In the genomic region with DNA sequence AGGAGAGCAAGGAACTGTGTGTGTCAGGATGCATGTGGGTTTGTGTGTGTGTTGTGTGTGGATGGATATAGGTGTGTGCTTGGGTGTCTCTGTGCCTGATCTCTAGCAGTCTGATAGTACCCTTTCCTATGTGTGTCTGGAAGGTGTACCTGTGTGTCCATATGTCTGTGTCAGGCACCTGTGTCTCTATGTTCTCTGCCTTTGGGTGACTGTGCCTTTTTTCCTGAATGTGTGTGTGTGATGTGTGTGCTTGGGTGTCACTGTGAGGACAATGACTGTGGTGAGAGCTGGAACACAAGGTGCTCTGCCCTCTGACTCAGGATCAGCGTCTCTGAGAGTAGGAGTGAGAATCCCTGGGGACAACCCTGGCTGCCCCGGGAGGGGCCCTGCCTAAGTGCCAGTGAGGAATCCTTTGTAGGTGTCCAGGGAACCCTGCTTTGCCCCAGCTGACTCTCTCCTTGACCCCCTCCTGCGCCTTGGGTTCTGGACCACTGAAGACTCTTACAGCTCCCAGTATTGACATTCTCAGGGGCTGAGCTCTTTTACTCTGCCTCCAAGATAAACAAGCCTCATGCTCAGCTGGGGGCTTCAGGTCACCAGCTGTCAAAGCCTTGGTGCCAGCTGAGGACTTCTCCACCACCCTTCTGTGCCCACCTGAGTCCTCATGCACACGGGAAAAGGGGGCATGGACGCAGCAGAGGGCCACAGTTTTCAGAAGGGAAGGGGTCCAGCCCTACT, we compare ENCODE assay signal across 10 cellular contexts. TPM values are rescaled to one million over a fixed set of nuclear protein-coding genes. Genes with fewer than 3 reads are reported as not detected.
DNase-seq lines count a peak whose midpoint lies in the region; ATAC-seq and TF ChIP-seq lines count a peak whose summit lies in the region.
"Had no signal": no experiment of that assay in that cellular context is flagged by ENCODE, and none has a peak within 500 bp of the region (broad histone marks: within the 10 kb centered on the region; RNA-seq: fewer than 3 reads in every experiment).

No MANE protein-coding gene starts in this region.

- no peaks in the 10 kb centered on the region for H3K9me3 Mint-ChIP-seq in T-helper 2 cell treated with Interferon-gamma antibody and Interleukin-4, amounts not matched to agents 5 μg/mL and 100 μg/mL, for 36 hours
- no peaks in the 10 kb centered on the region for H3K9me3 Mint-ChIP-seq in stimulated activated effector memory CD8-positive, alpha-beta T cell treated with anti-CD3 and anti-CD28 coated beads, Interleukin-12 subunit alpha, Interleukin-12 subunit beta, amount 100 ng/mL, for 72 hours
- H3K9me3 Mint-ChIP-seq: activated CD4-positive, alpha-beta T cell treated with anti-CD3 and anti-CD28 coated beads, Interleukin-2, amount 10 ng/mL, durations not matched to agents 24 days and 14 days had no signal

- BruUV-seq in PC-9 (replicated peaks; lab: Mats Ljungman, UMichigan) = no TSS peak

- H3K27me3 ChIP-seq in PC-9 (ENCODE audit: insufficient read depth, low read depth) = peaks cover 35% of the 10 kb centered on the region

- intact Hi-C loops in PC-9 (cut with micrococcal nuclease; ENCODE audit: unreplicated experiment) = no loop called here

- CTCF ChIA-PET in PC-9 (lab: Charles Lee) = interaction anchor here (0.6 kb wide), 1 partner anchor 167 kb away, joined by 3 read pairs; no protein-coding TSS in a partner anchor

- H3K4me3 Mint-ChIP-seq in T-helper 2 cell treated with Interferon-gamma antibody and Interleukin-4, amounts not matched to agents 5 μg/mL and 100 μg/mL, for 36 hours = peak overlapping the region; percentile 18
- H3K4me3 Mint-ChIP-seq in stimulated activated effector memory CD8-positive, alpha-beta T cell treated with anti-CD3 and anti-CD28 coated beads, Interleukin-12 subunit alpha, Interleukin-12 subunit beta, amount 100 ng/mL, for 72 hours = peak overlapping the region; percentile 77

- no peak overlapping the region for H3K27ac Mint-ChIP-seq in T-helper 2 cell treated with Interferon-gamma antibody and Interleukin-4, amounts not matched to agents 5 μg/mL and 100 μg/mL, for 36 hours
- H3K27ac Mint-ChIP-seq in stimulated activated effector memory CD8-positive, alpha-beta T cell treated with anti-CD3 and anti-CD28 coated beads, Interleukin-12 subunit alpha, Interleukin-12 subunit beta, amount 100 ng/mL, for 72 hours = no peak overlapping the region
- H3K27ac Mint-ChIP-seq: activated CD4-positive, alpha-beta T cell treated with anti-CD3 and anti-CD28 coated beads, Interleukin-2, amount 10 ng/mL, durations not matched to agents 24 days and 14 days had no signal

- H3K9me2 ChIP-seq in PC-9 (ENCODE audit: insufficient read depth) = no peaks in the 10 kb centered on the region

- H2AFZ ChIP-seq in PC-9 = no peak overlapping the region; the same call in 1 of the 2 replicates

- DNase-seq in T-helper 2 cell treated with Interferon-gamma antibody and Interleukin-4, amounts not matched to agents 5 μg/mL and 100 μg/mL, for 36 hours (ENCODE audit: low spot score) = no peak
- no peak for DNase-seq in T-helper 2 cell
- DNase-seq in PC-9 = peak in 1 of 2 experiments; percentile 38
- DNase-seq in stimulated activated effector memory CD8-positive, alpha-beta T cell treated with anti-CD3 and anti-CD28 coated beads, Interleukin-12 subunit alpha, Interleukin-12 subunit beta, amount 100 ng/mL, for 72 hours (ENCODE audit: low spot score in 2 of 2) = no peak
- no peak for DNase-seq in SIG-M5 treated with dmso at 0.1 percent for 504 hours (lab: John Stamatoyannopoulos, UW; ENCODE audit: unreplicated experiment)
- no peak for DNase-seq in DMS79 treated with DMSO at 0.1 percent for 48 hours (lab: John Stamatoyannopoulos, UW)
- no peak for DNase-seq in NCI-H748 (lab: John Stamatoyannopoulos, UW; ENCODE audit: unreplicated experiment)
- DNase-seq: NCI-H524 treated with DMSO at 0.1 percent for 48 hours had no signal

- ATAC-seq in stimulated activated effector memory CD8-positive, alpha-beta T cell treated with anti-CD3 and anti-CD28 coated beads, Interleukin-12 subunit alpha, Interleukin-12 subunit beta, amount 100 ng/mL, for 72 hours = no peak

- no peaks in the 10 kb centered on the region for H3K36me3 ChIP-seq in PC-9 (ENCODE audit: low read depth)

- peaks cover 46% of the 10 kb centered on the region for H3K4me1 ChIP-seq in PC-9 (replicated peaks; ENCODE audit: insufficient read depth)

- H3K27me3 Mint-ChIP-seq in T-helper 2 cell treated with Interferon-gamma antibody and Interleukin-4, amounts not matched to agents 5 μg/mL and 100 μg/mL, for 36 hours (ENCODE audit: low read depth) = peaks cover 35% of the 10 kb centered on the region

- POLR2A ChIA-PET in PC-9 (lab: Charles Lee; ENCODE audit: unreplicated experiment) = no interaction called here

- peaks cover 42% of the 10 kb centered on the region for H3K4me1 Mint-ChIP-seq in T-helper 2 cell treated with Interferon-gamma antibody and Interleukin-4, amounts not matched to agents 5 μg/mL and 100 μg/mL, for 36 hours (ENCODE audit: low read depth)
- H3K4me1 Mint-ChIP-seq in stimulated activated effector memory CD8-positive, alpha-beta T cell treated with anti-CD3 and anti-CD28 coated beads, Interleukin-12 subunit alpha, Interleukin-12 subunit beta, amount 100 ng/mL, for 72 hours = peaks cover 35% of the 10 kb centered on the region

- peak overlapping the region; percentile 88 for H3K4me2 ChIP-seq in PC-9

- TF ChIP-seq CTCF in PC-9 (conservative IDR thresholded peaks at IDR 0.05) = no peak

- no peak overlapping the region for H3K27ac ChIP-seq in PC-9

- peaks cover 30% of the 10 kb centered on the region; the same call in 1 of the 2 replicates for H3F3A ChIP-seq in PC-9 (ENCODE audit: insufficient read depth, low read depth)

- peak overlapping the region; percentile 63; the same call in 1 of the 2 replicates for H3K4me3 ChIP-seq in PC-9
- H3K4me3 ChIP-seq in iPS-11a (ENCODE audit: low read depth, low read length) = peak overlapping the region; percentile 21

- no peaks in the 10 kb centered on the region for H3K79me2 ChIP-seq in PC-9 (ENCODE audit: low read depth)

- H3K9me3 ChIP-seq in PC-9 (ENCODE audit: insufficient read depth, low read depth) = no peaks in the 10 kb centered on the region

- H3K36me3 Mint-ChIP-seq in T-helper 2 cell treated with Interferon-gamma antibody and Interleukin-4, amounts not matched to agents 5 μg/mL and 100 μg/mL, for 36 hours (ENCODE audit: low read depth) = peaks cover 2% of the 10 kb centered on the region
- peaks cover 7% of the 10 kb centered on the region for H3K36me3 Mint-ChIP-seq in stimulated activated effector memory CD8-positive, alpha-beta T cell treated with anti-CD3 and anti-CD28 coated beads, Interleukin-12 subunit alpha, Interleukin-12 subunit beta, amount 100 ng/mL, for 72 hours

- no peaks in the 10 kb centered on the region for H4K20me1 ChIP-seq in PC-9 (ENCODE audit: insufficient read depth)

RNA-seq across cellular contexts. Expression of gene EFNA3, which starts 0.7 kb away (rescaled TPM):
- 6.7 and 8.8 TPM in 2 replicates for total RNA-seq in PC-9 (2021)

RNA-seq across cellular contexts. Expression of gene EFNA4, which starts 14.4 kb away (rescaled TPM):
- 14.0 and 17.3 TPM in 2 replicates for total RNA-seq in PC-9 (2021)

RNA-seq across cellular contexts. Expression of gene ADAM15, which starts 26.8 kb away (rescaled TPM):
- total RNA-seq in PC-9 (2021) = 187 and 195 TPM in 2 replicates

RNA-seq across cellular contexts. Expression of gene DCST1, which starts 44.3 kb away (rescaled TPM):
- total RNA-seq in PC-9 (2021) = 0.22 and 0.43 TPM in 2 replicates
- total RNA-seq: activated CD4-positive, alpha-beta T cell treated with anti-CD3 and anti-CD28 coated beads, Interleukin-2, amount 10 ng/mL, durations not matched to agents 24 days and 14 days had no signal

RNA-seq across cellular contexts. Expression of gene DCST2, which starts 44.3 kb away (rescaled TPM):
- 4.4 and 4.7 TPM in 2 replicates for total RNA-seq in PC-9 (2021)
